Comparison of ENCODE assay signal across 8 cellular contexts in genomic region chr1:154220970-154221814, GRCh38. TPM values are rescaled to one million over a fixed set of nuclear protein-coding genes. Genes with fewer than 3 reads are reported as not detected.
DNase-seq lines count a peak whose midpoint lies in the region; ATAC-seq and TF ChIP-seq lines count a peak whose summit lies in the region.

No MANE protein-coding gene starts in this region.

- peaks cover 40% of the 10 kb centered on the region for H3K36me3 ChIP-seq in osteoblast (ENCODE audit: insufficient read depth, low read length)
- no peaks in the 10 kb centered on the region for H3K36me3 ChIP-seq in testis (ENCODE audit: low read depth, missing control alignments)

- H3K4me3 ChIP-seq in osteoblast (ENCODE audit: insufficient read depth, low read length) = peak overlapping the region; percentile 96
- peak overlapping the region; percentile 75 to 98 for H3K4me3 ChIP-seq in testis

- H3K4me1 ChIP-seq in osteoblast (ENCODE audit: insufficient read depth, low read length) = peaks cover 37% of the 10 kb centered on the region
- peaks cover 32% of the 10 kb centered on the region for H3K4me1 ChIP-seq in testis

- WGBS in testis, 2 donors = 0% methylated on average over 28 to 58 of the region's 59 CpGs

- peaks cover 51% of the 10 kb centered on the region for H4K20me1 ChIP-seq in osteoblast (ENCODE audit: insufficient read depth, low read length)

- TF ChIP-seq CTCF in osteoblast (IDR thresholded peaks at IDR 0.05; ENCODE audit: extremely low read depth, low read depth, low read length) = no peak
- no peak for TF ChIP-seq CTCF in testis (IDR thresholded peaks at IDR 0.05)

- peak; percentile 15 for ATAC-seq in HG02981 (IDR thresholded peaks at IDR 0.05; ENCODE audit: unreplicated experiment)

- peak overlapping the region; percentile 6 for H2AFZ ChIP-seq in osteoblast (ENCODE audit: low read length)

- no peak for TF ChIP-seq POLR2A in testis (IDR thresholded peaks at IDR 0.05)

- intact Hi-C loops in testis (cut with DNase I; ENCODE audit: low total_unique reads) = no loop called here

- H3K4me2 ChIP-seq in osteoblast (ENCODE audit: insufficient read depth, low read length) = peak overlapping the region; percentile 78

- H3K27ac ChIP-seq in osteoblast (ENCODE audit: low read depth, low read length) (peak overlapping the region; percentile 93), testis (peak overlapping the region; percentile 98)

- peaks cover 95% of the 10 kb centered on the region for H3K79me2 ChIP-seq in osteoblast (ENCODE audit: insufficient read depth, low read length)

- H3K9me3 ChIP-seq in osteoblast (ENCODE audit: low read depth, low read length) (no peaks in the 10 kb centered on the region), testis (no peaks in the 10 kb centered on the region)

- DNase-seq in NCI-H510A treated with DMSO at 0.1 percent for 48 hours (lab: John Stamatoyannopoulos, UW) = peak; percentile 19
- no peak for DNase-seq in NCI-H510A (lab: John Stamatoyannopoulos, UW)
- DNase-seq in RPMI8226 = peak; percentile 76
- peak; percentile 67 for DNase-seq in activated gamma-delta T cell treated with Interleukin-2 at 50 U/mL for 16 hours
- DNase-seq in globus pallidus (ENCODE audit: low spot score) = peak; percentile 64
- DNase-seq in osteoblast (ENCODE audit: insufficient read length, low spot score, missing footprints) = peak; percentile 26
- peak; percentile 67 for DNase-seq in testis

- H3K27me3 ChIP-seq in osteoblast (ENCODE audit: insufficient read depth, low read length) = no peaks in the 10 kb centered on the region
- no peaks in the 10 kb centered on the region for H3K27me3 ChIP-seq in testis

RNA-seq across cellular contexts. Expression of gene UBAP2L, which starts 0.4 kb away (rescaled TPM):
- 88.3 and 98.1 TPM in 2 replicates for total RNA-seq in osteoblast
- 100 to 1,000 TPM; 159 to 166 TPM for total RNA-seq in testis
- 174 TPM for polyA plus RNA-seq in testis (ENCODE audit: insufficient read depth, low read depth, low replicate concordance)

RNA-seq across cellular contexts. Expression of gene CFAP141, which starts 15.1 kb away (rescaled TPM):
- not detected in 2 replicates for total RNA-seq in osteoblast
- total RNA-seq in testis = 1 to 10 TPM; 4.0 to 8.4 TPM
- 38.3 TPM for polyA plus RNA-seq in testis (ENCODE audit: insufficient read depth, low read depth, low replicate concordance)

RNA-seq across cellular contexts. Expression of gene TPM3, which starts 29.3 kb away (rescaled TPM):
- total RNA-seq in osteoblast = 299 and 306 TPM in 2 replicates
- 100 to 1,000 TPM; 290 to 356 TPM for total RNA-seq in testis
- 266 TPM for polyA plus RNA-seq in testis (ENCODE audit: insufficient read depth, low read depth, low replicate concordance)

RNA-seq across cellular contexts. Expression of gene HAX1, which starts 51.2 kb away (rescaled TPM):
- total RNA-seq in osteoblast (149 and 152 TPM in 2 replicates), testis (10 to 100 TPM; 92.7 to 98.9 TPM)
- polyA plus RNA-seq in testis (ENCODE audit: insufficient read depth, low read depth, low replicate concordance) = 192 TPM
